ENCODE assay signal across 25 cellular contexts in genomic region chr13:43397110-43397509, GRCh38.
DNase-seq lines count a peak whose midpoint lies in the region; ATAC-seq, FAIRE-seq and TF ChIP-seq lines count a peak whose summit lies in the region.
"Had no signal": no experiment of that assay in that cellular context is flagged by ENCODE, and none has a peak within 500 bp of the region (broad histone marks: within the 10 kb centered on the region; RNA-seq: fewer than 3 reads in every experiment).

No MANE protein-coding gene starts in this region.

- no peak for ATAC-seq in stimulated activated memory B cell treated with anti-CD40 and anti-IgM and Interleukin-4, amounts not matched to agents 10 μg/mL and 1 μg/mL and 100 μg/mL, for 72 hours
- ATAC-seq in HG03159 (IDR thresholded peaks at IDR 0.05; ENCODE audit: unreplicated experiment) (no peak), GM18520 (IDR thresholded peaks at IDR 0.05; ENCODE audit: unreplicated experiment) (no peak), HG03439 (IDR thresholded peaks at IDR 0.05; ENCODE audit: unreplicated experiment) (no peak)
- ATAC-seq: naive thymus-derived CD8-positive, alpha-beta T cell; sciatic nerve had no signal

- DNase-seq in GM03348 (ENCODE audit: low spot score) = peak; percentile 49
- peak; percentile 9 for DNase-seq in astrocyte (ENCODE audit: low read depth)
- DNase-seq in fibroblast of the conjunctiva (ENCODE audit: low read depth) = peak; percentile 18
- DNase-seq: activated CD4-positive, alpha-beta T cell treated with anti-CD3 and anti-CD28 coated beads for 48 hours; KBM-7; kidney glomerular epithelial cell; naive thymus-derived CD8-positive, alpha-beta T cell; NCI-H748 treated with DMSO at 0.1 percent for 48 hours; SHP77 treated with DMSO at 0.1 percent for 48 hours; stimulated activated CD4-positive, alpha-beta T cell treated with anti-CD3 and anti-CD28 coated beads, Interleukin-1b, Interleukin-23, amount 100 ng/mL, for 48 hours; stimulated activated naive CD4-positive, alpha-beta T cell; T-helper 1 cell had no signal

- no peak for FAIRE-seq in astrocyte (lab: Jason Lieb, UNC)
- FAIRE-seq: endothelial cell of umbilical vein, H1 had no signal

- no peaks in the 10 kb centered on the region for H3K9me3 Mint-ChIP-seq in astrocyte (ENCODE audit: unreplicated experiment)
- H3K9me3 Mint-ChIP-seq in stimulated activated memory B cell treated with anti-CD40 and anti-IgM and Interleukin-4, amounts not matched to agents 10 μg/mL and 1 μg/mL and 100 μg/mL, for 72 hours = no peaks in the 10 kb centered on the region
- H3K9me3 Mint-ChIP-seq: memory B cell; naive thymus-derived CD8-positive, alpha-beta T cell had no signal

- H3K9ac ChIP-seq in astrocyte (ENCODE audit: low read length) = no peak overlapping the region
- H3K9ac ChIP-seq: parathyroid adenoma had no signal

- H3K27me3 Mint-ChIP-seq in astrocyte (ENCODE audit: low read depth, unreplicated experiment) = peaks cover 2% of the 10 kb centered on the region
- H3K27me3 Mint-ChIP-seq in stimulated activated memory B cell treated with anti-CD40 and anti-IgM and Interleukin-4, amounts not matched to agents 10 μg/mL and 1 μg/mL and 100 μg/mL, for 72 hours = peaks cover 24% of the 10 kb centered on the region

- H4K20me1 ChIP-seq in astrocyte (ENCODE audit: insufficient read depth, low read length) = no peaks in the 10 kb centered on the region

- peak overlapping the region; percentile 41 for H3K27ac ChIP-seq in astrocyte (ENCODE audit: low read depth, low read length)
- H3K27ac ChIP-seq: C4-2B, cardiac muscle cell, parathyroid adenoma, tibial nerve had no signal

- H3K27ac Mint-ChIP-seq in astrocyte (ENCODE audit: unreplicated experiment) = no peak overlapping the region
- H3K27ac Mint-ChIP-seq in stimulated activated memory B cell treated with anti-CD40 and anti-IgM and Interleukin-4, amounts not matched to agents 10 μg/mL and 1 μg/mL and 100 μg/mL, for 72 hours = no peak overlapping the region
- H3K27ac Mint-ChIP-seq: activated naive CD8-positive, alpha-beta T cell; memory B cell; naive thymus-derived CD8-positive, alpha-beta T cell had no signal

- H3K4me1 Mint-ChIP-seq in astrocyte (ENCODE audit: low read depth, unreplicated experiment) = no peaks in the 10 kb centered on the region
- peaks cover 7% of the 10 kb centered on the region for H3K4me1 Mint-ChIP-seq in stimulated activated memory B cell treated with anti-CD40 and anti-IgM and Interleukin-4, amounts not matched to agents 10 μg/mL and 1 μg/mL and 100 μg/mL, for 72 hours
- H3K4me1 Mint-ChIP-seq: memory B cell; naive thymus-derived CD8-positive, alpha-beta T cell had no signal

- TF ChIP-seq CTCF in astrocyte (IDR thresholded peaks at IDR 0.05; ENCODE audit: insufficient read depth, low read depth, low read length) = no peak

- no peaks in the 10 kb centered on the region for H3K9me3 ChIP-seq in astrocyte (ENCODE audit: insufficient read depth, low read depth, low read length)
- H3K9me3 ChIP-seq: tibial nerve had no signal

- H3K4me3 Mint-ChIP-seq in astrocyte (ENCODE audit: unreplicated experiment) = no peak overlapping the region
- H3K4me3 Mint-ChIP-seq in stimulated activated memory B cell treated with anti-CD40 and anti-IgM and Interleukin-4, amounts not matched to agents 10 μg/mL and 1 μg/mL and 100 μg/mL, for 72 hours = no peak overlapping the region
- H3K4me3 Mint-ChIP-seq: activated naive CD8-positive, alpha-beta T cell; memory B cell; naive thymus-derived CD8-positive, alpha-beta T cell had no signal

- H3K36me3 Mint-ChIP-seq in astrocyte (ENCODE audit: low read depth, unreplicated experiment) = no peaks in the 10 kb centered on the region
- H3K36me3 Mint-ChIP-seq in stimulated activated memory B cell treated with anti-CD40 and anti-IgM and Interleukin-4, amounts not matched to agents 10 μg/mL and 1 μg/mL and 100 μg/mL, for 72 hours = no peaks in the 10 kb centered on the region
- H3K36me3 Mint-ChIP-seq: activated naive CD8-positive, alpha-beta T cell; memory B cell; naive thymus-derived CD8-positive, alpha-beta T cell had no signal

- no peak overlapping the region for H2AFZ ChIP-seq in astrocyte (ENCODE audit: low read depth, low read length)
- H2AFZ ChIP-seq: parathyroid adenoma had no signal

- no peaks in the 10 kb centered on the region for H3K36me3 ChIP-seq in astrocyte (ENCODE audit: insufficient read depth, low read length)
- H3K36me3 ChIP-seq: cardiac muscle cell, tibial nerve had no signal

- H3K79me2 ChIP-seq in astrocyte (ENCODE audit: insufficient read depth, low read length) = no peaks in the 10 kb centered on the region
- H3K79me2 ChIP-seq: parathyroid adenoma had no signal

- H3K4me1 ChIP-seq in astrocyte (ENCODE audit: insufficient read depth, low read length) = peaks cover 3% of the 10 kb centered on the region
- H3K4me1 ChIP-seq: parathyroid adenoma, tibial nerve had no signal

- H3K4me3 ChIP-seq in astrocyte (ENCODE audit: insufficient read depth, low read depth, low read length) = no peak overlapping the region
- H3K4me3 ChIP-seq: cardiac muscle cell, tibial nerve had no signal

- H3K4me2 ChIP-seq in astrocyte (ENCODE audit: low read length) = no peak overlapping the region

- no peaks in the 10 kb centered on the region for H3K27me3 ChIP-seq in astrocyte (ENCODE audit: insufficient read depth, low read length)
- H3K27me3 ChIP-seq: cardiac muscle cell, tibial nerve had no signal
